Comparison of ENCODE assay signal across 3 cellular contexts in genomic region chr9:22437461-22438067, GRCh38. TPM values are rescaled to one million over a fixed set of nuclear protein-coding genes. Genes with fewer than 3 reads are reported as not detected.
"Had no signal": no experiment of that assay in that cellular context is flagged by ENCODE, and none has a peak within 500 bp of the region (broad histone marks: within the 10 kb centered on the region; RNA-seq: fewer than 3 reads in every experiment).

No MANE protein-coding gene starts in this region.

RNA-seq across cellular contexts. Expression of gene DMRTA1, which starts 9.1 kb away (rescaled TPM):
- total RNA-seq: HT-29, K562 had no signal
- polyA plus RNA-seq: IgD-negative memory B cell, K562 had no signal
